8 cellular contexts compared by ENCODE assay signal in genomic region chr19:36771275-36772231, GRCh38. TPM values are rescaled to one million over a fixed set of nuclear protein-coding genes. Genes with fewer than 3 reads are reported as not detected.
DNase-seq lines count a peak whose midpoint lies in the region; ATAC-seq, FAIRE-seq and TF ChIP-seq lines count a peak whose summit lies in the region.

No MANE protein-coding gene starts in this region.

- H3K27ac Mint-ChIP-seq in activated CD8-positive, alpha-beta T cell treated with anti-CD3 and anti-CD28 coated beads, Interleukin-2, amount 10 ng/mL, durations not matched to agents 7 days and 5 days, result peak overlapping the region; percentile 96
- H3K27ac Mint-ChIP-seq in natural killer cell, result peak overlapping the region; percentile 95 to 97

- peak; percentile 48 for ATAC-seq in activated CD8-positive, alpha-beta T cell treated with anti-CD3 and anti-CD28 coated beads, Interleukin-2, amount 10 ng/mL, durations not matched to agents 7 days and 5 days
- ATAC-seq in natural killer cell, result no peak

- H3K9me3 Mint-ChIP-seq in activated CD8-positive, alpha-beta T cell treated with anti-CD3 and anti-CD28 coated beads, Interleukin-2, amount 10 ng/mL, durations not matched to agents 7 days and 5 days (ENCODE audit: insufficient read depth), result peaks cover 37% of the 10 kb centered on the region
- H3K9me3 Mint-ChIP-seq in natural killer cell, result peaks cover 2 to 3% of the 10 kb centered on the region in 2 donors

- peak; percentile 68 for DNase-seq in activated CD4-positive, alpha-beta T cell treated with anti-CD3 and anti-CD28 coated beads for 48 hours
- DNase-seq in activated CD4-positive, alpha-beta T cell treated with anti-CD3 and anti-CD28 coated beads for 1 hour, result no peak
- DNase-seq in MV-4-11 (lab: John Stamatoyannopoulos, UW) (peak; percentile 92), fibroblast of the conjunctiva (ENCODE audit: low read depth) (peak; percentile 71), natural killer cell (no peak), urothelium cell line (ENCODE audit: low spot score) (peak; percentile 48), hippocampal formation (lab: John Stamatoyannopoulos, UW) (no peak)
- DNase-seq in activated CD8-positive, alpha-beta T cell treated with anti-CD3 and anti-CD28 coated beads, Interleukin-2, amount 10 ng/mL, durations not matched to agents 7 days and 5 days, result peak; percentile 77

- H3K4me3 Mint-ChIP-seq in activated CD8-positive, alpha-beta T cell treated with anti-CD3 and anti-CD28 coated beads, Interleukin-2, amount 10 ng/mL, durations not matched to agents 7 days and 5 days, result peak overlapping the region; percentile 94
- H3K4me3 Mint-ChIP-seq in natural killer cell, result peak overlapping the region; percentile 100

- intact Hi-C loops in natural killer cell (cut with micrococcal nuclease), result loop anchor here (1.0 to 10.0 kb wide), 9 partner anchors 67 to 557 kb away; partner anchors contain the start of genes ZFP14, ZNF146, ZNF345 and ZNF420

- no peak for FAIRE-seq in urothelium cell line (lab: Jason Lieb, UNC)

- TF ChIP-seq CTCF in natural killer cell (IDR thresholded peaks at IDR 0.05), result no peak

- H3K4me1 Mint-ChIP-seq in activated CD8-positive, alpha-beta T cell treated with anti-CD3 and anti-CD28 coated beads, Interleukin-2, amount 10 ng/mL, durations not matched to agents 7 days and 5 days (ENCODE audit: low read depth), result peaks cover 22% of the 10 kb centered on the region
- peaks cover 26 to 27% of the 10 kb centered on the region in 2 donors for H3K4me1 Mint-ChIP-seq in natural killer cell

- no peaks in the 10 kb centered on the region for H3K27me3 Mint-ChIP-seq in activated CD8-positive, alpha-beta T cell treated with anti-CD3 and anti-CD28 coated beads, Interleukin-2, amount 10 ng/mL, durations not matched to agents 7 days and 5 days (ENCODE audit: low read depth)
- no peaks in the 10 kb centered on the region for H3K27me3 Mint-ChIP-seq in natural killer cell (ENCODE audit: low read depth in 2 of 2)

- H3K36me3 Mint-ChIP-seq in activated CD8-positive, alpha-beta T cell treated with anti-CD3 and anti-CD28 coated beads, Interleukin-2, amount 10 ng/mL, durations not matched to agents 7 days and 5 days (ENCODE audit: low read depth), result peaks cover 59% of the 10 kb centered on the region
- no peaks in the 10 kb centered on the region for H3K36me3 Mint-ChIP-seq in natural killer cell

- CTCF ChIA-PET in activated CD8-positive, alpha-beta T cell treated with anti-CD3 and anti-CD28 coated beads, Interleukin-2, amount 10 ng/mL, durations not matched to agents 7 days and 5 days (lab: Charles Lee), result no interaction called here

- POLR2A ChIA-PET in activated CD8-positive, alpha-beta T cell treated with anti-CD3 and anti-CD28 coated beads, Interleukin-2, amount 10 ng/mL, durations not matched to agents 7 days and 5 days (lab: Charles Lee), result interaction anchor here (0.6 to 1.9 kb wide), 6 partner anchors 55 to 696 kb away, joined by 3 to 10 read pairs (median 6); partner anchors contain the start of genes ZNF146, ZNF382, ZNF565 and ZNF569

RNA-seq across cellular contexts. Expression of gene ZNF850, which starts 1.1 kb away (rescaled TPM):
- 10 to 100 TPM in 1 of 2 experiments, 1 to 10 TPM in 1; 9.8 to 12.5 TPM for total RNA-seq in activated CD8-positive, alpha-beta T cell treated with anti-CD3 and anti-CD28 coated beads, Interleukin-2, amount 10 ng/mL, durations not matched to agents 7 days and 5 days
- 1 to 10 TPM; 1.7 to 4.3 (median 4.2) TPM for total RNA-seq in natural killer cell

Comparison
In these comparisons a context has a peak if more than half of its experiments do, and no peak if none do; other contexts are left out.
1. DNase-seq: peak in activated CD4-positive, alpha-beta T cell treated with anti-CD3 and anti-CD28 coated beads for 48 hours (single experiment), MV-4-11 (single experiment), activated CD8-positive, alpha-beta T cell treated with anti-CD3 and anti-CD28 coated beads, Interleukin-2, amount 10 ng/mL, durations not matched to agents 7 days and 5 days (single experiment), fibroblast of the conjunctiva (single experiment) and urothelium cell line (single experiment); none in activated CD4-positive, alpha-beta T cell treated with anti-CD3 and anti-CD28 coated beads for 1 hour (single experiment), natural killer cell (single experiment) and hippocampal formation (0 of 2).